Comparison of ENCODE assay signal across 1 cellular context in genomic region chr6:89954721-89955148, GRCh38.
TF ChIP-seq lines count a peak whose summit lies in the region.

No MANE protein-coding gene starts in this region.

TF ChIP-seq in H1, 55 proteins besides CTCF, POLR2A, EP300 and RAD21 (continued from another document):
- no peak for TF ChIP-seq CHD7 (IDR thresholded peaks at IDR 0.05; ENCODE audit: insufficient replicate concordance, low read length)
- no peak for TF ChIP-seq BCL11A (IDR thresholded peaks at IDR 0.05; ENCODE audit: low read depth in 2 of 2, low read length in 2 of 2)
- TF ChIP-seq, protein P1, sequence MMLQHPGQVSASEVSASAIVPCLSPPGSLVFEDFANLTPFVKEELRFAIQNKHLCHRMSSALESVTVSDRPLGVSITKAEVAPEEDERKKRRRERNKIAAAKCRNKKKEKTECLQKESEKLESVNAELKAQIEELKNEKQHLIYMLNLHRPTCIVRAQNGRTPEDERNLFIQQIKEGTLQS (IDR thresholded peaks at IDR 0.05; ENCODE audit: insufficient read depth, low read depth, low read length), result no peak
- no peak for TF ChIP-seq PHF8 (conservative IDR thresholded peaks at IDR 0.05; ENCODE audit: low read depth, low read length)
- no peak for TF ChIP-seq SP1 (IDR thresholded peaks at IDR 0.05; ENCODE audit: low read depth, low read length)
- no peak for TF ChIP-seq POU5F1 (IDR thresholded peaks at IDR 0.05; ENCODE audit: low read depth, low read length)
- TF ChIP-seq MAFK (IDR thresholded peaks at IDR 0.05; ENCODE audit: low read depth, low read length), result no peak
